8 cellular contexts compared by ENCODE assay signal in genomic region chr2:199228887-199229819, GRCh38.
DNase-seq lines count a peak whose midpoint lies in the region; ATAC-seq and TF ChIP-seq lines count a peak whose summit lies in the region.

No MANE protein-coding gene starts in this region.

- no peaks in the 10 kb centered on the region for H3K9me3 Mint-ChIP-seq in activated T-helper 2 cell treated with anti-CD3 and anti-CD28 coated beads, Interferon-gamma antibody, Interleukin-2, Interleukin-4, amounts not matched to agents 10 μg/mL and 5 μg/mL and 100 μg/mL, durations not matched to agents 14 hours and 24 hours and 36 hours

- H3K4me3 Mint-ChIP-seq in activated T-helper 2 cell treated with anti-CD3 and anti-CD28 coated beads, Interferon-gamma antibody, Interleukin-2, Interleukin-4, amounts not matched to agents 10 μg/mL and 5 μg/mL and 100 μg/mL, durations not matched to agents 14 hours and 24 hours and 36 hours (ENCODE audit: low read depth): no peak overlapping the region

- intact Hi-C loops in activated T-helper 2 cell treated with anti-CD3 and anti-CD28 coated beads, Interferon-gamma antibody, Interleukin-2, Interleukin-4, amounts not matched to agents 10 μg/mL and 5 μg/mL and 100 μg/mL, durations not matched to agents 14 hours and 24 hours and 36 hours (cut with micrococcal nuclease): no loop called here
- intact Hi-C loops in sciatic nerve (cut with DNase I): no loop called here

- H3K36me3 ChIP-seq in GM06990 (ENCODE audit: control insufficient read depth, insufficient read depth, low read length): no peaks in the 10 kb centered on the region

- POLR2A ChIA-PET in GM10248 (lab: Yijun Ruan, JAX): no interaction called here

- peak overlapping the region; percentile 33 for H3K27ac Mint-ChIP-seq in activated T-helper 2 cell treated with anti-CD3 and anti-CD28 coated beads, Interferon-gamma antibody, Interleukin-2, Interleukin-4, amounts not matched to agents 10 μg/mL and 5 μg/mL and 100 μg/mL, durations not matched to agents 14 hours and 24 hours and 36 hours

- CTCF ChIA-PET in GM10248 (lab: Yijun Ruan, JAX): interaction anchor here (1.6 kb wide), 1 partner anchor 29 kb away, joined by 3 read pairs; no protein-coding TSS in a partner anchor

- H3K27me3 Mint-ChIP-seq in activated T-helper 2 cell treated with anti-CD3 and anti-CD28 coated beads, Interferon-gamma antibody, Interleukin-2, Interleukin-4, amounts not matched to agents 10 μg/mL and 5 μg/mL and 100 μg/mL, durations not matched to agents 14 hours and 24 hours and 36 hours (ENCODE audit: low read depth): no peaks in the 10 kb centered on the region

- DNase-seq in GM06990 (ENCODE audit: extremely low read depth, insufficient read length) (peak; percentile 57), stromal cell of bone marrow (ENCODE audit: low read depth) (peak; percentile 88), sciatic nerve (ENCODE audit: low spot score) (no peak), GM10248 (ENCODE audit: extremely low spot score) (no peak)
- peak; percentile 89 for DNase-seq in Jurkat, Clone E6-1 (ENCODE audit: low read depth, low spot score)
- DNase-seq in activated T-helper 2 cell treated with anti-CD3 and anti-CD28 coated beads, Interferon-gamma antibody, Interleukin-2, Interleukin-4, amounts not matched to agents 10 μg/mL and 5 μg/mL and 100 μg/mL, durations not matched to agents 14 hours and 24 hours and 36 hours (ENCODE audit: low spot score): peak; percentile 24

- H3K4me3 ChIP-seq in GM06990 (replicated peaks; ENCODE audit: low read depth, low read length): peak overlapping the region; percentile 12; the same call in 1 of the 2 replicates
- peak overlapping the region; percentile 5; the same call in 1 of the 2 replicates for H3K4me3 ChIP-seq in Jurkat, Clone E6-1 (ENCODE audit: low read length)

- H3K27me3 ChIP-seq in GM06990 (replicated peaks; ENCODE audit: control insufficient read depth, insufficient read depth, low read length): no peaks in the 10 kb centered on the region

- no peaks in the 10 kb centered on the region for H3K36me3 Mint-ChIP-seq in activated T-helper 2 cell treated with anti-CD3 and anti-CD28 coated beads, Interferon-gamma antibody, Interleukin-2, Interleukin-4, amounts not matched to agents 10 μg/mL and 5 μg/mL and 100 μg/mL, durations not matched to agents 14 hours and 24 hours and 36 hours (ENCODE audit: low read depth)

- H3K4me1 Mint-ChIP-seq in activated T-helper 2 cell treated with anti-CD3 and anti-CD28 coated beads, Interferon-gamma antibody, Interleukin-2, Interleukin-4, amounts not matched to agents 10 μg/mL and 5 μg/mL and 100 μg/mL, durations not matched to agents 14 hours and 24 hours and 36 hours (ENCODE audit: low read depth): peaks cover 4% of the 10 kb centered on the region

- peak; percentile 87 for ATAC-seq in GM21529 (IDR thresholded peaks at IDR 0.05; ENCODE audit: unreplicated experiment)
- ATAC-seq in sciatic nerve: no peak
- ATAC-seq in HG02840 (IDR thresholded peaks at IDR 0.05; ENCODE audit: low FRiP score, unreplicated experiment): no peak

- TF ChIP-seq CTCF in GM06990 (IDR thresholded peaks at IDR 0.05; ENCODE audit: insufficient read depth, low read length, poor library complexity, severe bottlenecking): no peak
- no peak for TF ChIP-seq CTCF in GM10248 (IDR thresholded peaks at IDR 0.05; ENCODE audit: control extremely low read depth, extremely low read depth, low read depth, missing control alignments)

Comparison
In these comparisons a context has a peak if more than half of its experiments do, and no peak if none do; other contexts are left out.
1. DNase-seq: peak in GM06990 (single experiment), Jurkat, Clone E6-1 (single experiment), activated T-helper 2 cell treated with anti-CD3 and anti-CD28 coated beads, Interferon-gamma antibody, Interleukin-2, Interleukin-4, amounts not matched to agents 10 μg/mL and 5 μg/mL and 100 μg/mL, durations not matched to agents 14 hours and 24 hours and 36 hours (single experiment) and stromal cell of bone marrow (single experiment); none in sciatic nerve (single experiment) and GM10248 (single experiment).